9 cellular contexts compared by ENCODE assay signal in genomic region chr3:133547432-133548041, GRCh38. TPM values are rescaled to one million over a fixed set of nuclear protein-coding genes. Genes with fewer than 3 reads are reported as not detected.
DNase-seq lines count a peak whose midpoint lies in the region; ATAC-seq and TF ChIP-seq lines count a peak whose summit lies in the region.
"Had no signal": no experiment of that assay in that cellular context is flagged by ENCODE, and none has a peak within 500 bp of the region (broad histone marks: within the 10 kb centered on the region; RNA-seq: fewer than 3 reads in every experiment).

No MANE protein-coding gene starts in this region.

- TF ChIP-seq POLR2A in sigmoid colon (IDR thresholded peaks at IDR 0.05), result no peak

- ATAC-seq in right cardiac atrium, result peak; percentile 63 to 79
- no peak for ATAC-seq in HG02678 (IDR thresholded peaks at IDR 0.05; ENCODE audit: unreplicated experiment)
- ATAC-seq: natural killer cell had no signal

- DNase-seq in H7 (peak; percentile 43), amniotic stem cell (lab: John Stamatoyannopoulos, UW) (peak; percentile 11), right cardiac atrium (peak in 2 of 3 donors; percentile 23 to 65), sigmoid colon (peak; percentile 68), hypothalamus (lab: John Stamatoyannopoulos, UW) (no peak), C1 segment of cervical spinal cord (lab: John Stamatoyannopoulos, UW) (no peak), NCI-H748 (lab: John Stamatoyannopoulos, UW; ENCODE audit: unreplicated experiment) (no peak)
- DNase-seq: natural killer cell had no signal

- intact Hi-C loops in right cardiac atrium (cut with DNase I), result no loop called here
- intact Hi-C loops in sigmoid colon (cut with DNase I), result no loop called here

- H3K4me1 ChIP-seq in right cardiac atrium (ENCODE audit: control insufficient read depth, insufficient read depth, low read length) (no peaks in the 10 kb centered on the region), sigmoid colon (peaks cover 0 to 21% (median 14%) of the 10 kb centered on the region in 4 donors)

- H3K27ac ChIP-seq in right cardiac atrium (ENCODE audit: low read length), result peak overlapping the region; percentile 30
- peak overlapping the region; percentile 14 to 82 (median 59) for H3K27ac ChIP-seq in sigmoid colon

- TF ChIP-seq CTCF in sigmoid colon (IDR thresholded peaks at IDR 0.05), result no peak

- no peak for TF ChIP-seq EP300 in sigmoid colon (IDR thresholded peaks at IDR 0.05)

- 60% methylated on average over 3 of the region's 3 CpGs for WGBS in right cardiac atrium
- 61 to 85% methylated on average over 3 of the region's 3 CpGs for WGBS in sigmoid colon, 2 donors

- H3K9me3 ChIP-seq in right cardiac atrium (ENCODE audit: control insufficient read depth, low read length) (no peaks in the 10 kb centered on the region), sigmoid colon (no peaks in the 10 kb centered on the region)

- no peaks in the 10 kb centered on the region for H3K36me3 ChIP-seq in H7 (replicated peaks; ENCODE audit: control insufficient read depth, insufficient read depth, low read length)
- no peaks in the 10 kb centered on the region for H3K36me3 ChIP-seq in sigmoid colon

- no peak overlapping the region for H3K4me3 ChIP-seq in H7 (ENCODE audit: insufficient read depth, low read depth, low read length)
- no peak overlapping the region for H3K4me3 ChIP-seq in right cardiac atrium (ENCODE audit: low read length)
- no peak overlapping the region for H3K4me3 ChIP-seq in sigmoid colon

- H3K27me3 ChIP-seq in H7 (ENCODE audit: control insufficient read depth, insufficient read depth, low read length) (no peaks in the 10 kb centered on the region), right cardiac atrium (ENCODE audit: control insufficient read depth, insufficient read depth) (no peaks in the 10 kb centered on the region), sigmoid colon (no peaks in the 10 kb centered on the region)

RNA-seq across cellular contexts. Expression of gene CDV3, which starts 25.9 kb away (rescaled TPM):
- total RNA-seq in H7 (2014; rRNA removed; shearing (Covaris generic)), result 89.7 and 129 TPM in 2 replicates
- total RNA-seq in right cardiac atrium (100 to 1,000 TPM; 107 to 145 (median 125) TPM), sigmoid colon (100 to 1,000 TPM in 3 of 4 donors, 10 to 100 TPM in 1; 93.1 to 120 (median 111) TPM)
- polyA plus RNA-seq in right cardiac atrium (40.2 TPM), sigmoid colon (100 to 1,000 TPM in 1 of 3 donors, 10 to 100 TPM in 2; 63.7 to 105 (median 74.2) TPM)

Comparison
In these comparisons a context has a peak if more than half of its experiments do, and no peak if none do; other contexts are left out.
1. DNase-seq: peak in H7 (single experiment), amniotic stem cell (single experiment), right cardiac atrium (2 of 3) and sigmoid colon (single experiment); none in hypothalamus (0 of 51), C1 segment of cervical spinal cord (0 of 14) and NCI-H748 (single experiment).